In genomic region chr6:51398064-51398740, GRCh38 we compare ENCODE assay signal across 10 cellular contexts.
DNase-seq lines count a peak whose midpoint lies in the region; ATAC-seq and TF ChIP-seq lines count a peak whose summit lies in the region.
"Had no signal": no experiment of that assay in that cellular context is flagged by ENCODE, and none has a peak within 500 bp of the region (broad histone marks: within the 10 kb centered on the region; RNA-seq: fewer than 3 reads in every experiment).

No MANE protein-coding gene starts in this region.

- BruUV-seq in mammary epithelial cell (replicated peaks; lab: Mats Ljungman, UMichigan): no TSS peak

- DNase-seq in NCI-H1417 treated with DMSO at 0.1 percent for 48 hours (lab: John Stamatoyannopoulos, UW) (peak; percentile 32), mammary epithelial cell (peak; percentile 43), NCI-H82 (lab: John Stamatoyannopoulos, UW) (no peak), hippocampal formation (lab: John Stamatoyannopoulos, UW) (no peak), midbrain (lab: John Stamatoyannopoulos, UW) (no peak)
- DNase-seq in activated CD8-positive, alpha-beta T cell treated with anti-CD3 and anti-CD28 coated beads for 36 hours: no peak
- DNase-seq: EL, PC-9 had no signal

- H3K4me1 ChIP-seq in mammary epithelial cell (ENCODE audit: insufficient read depth, low read length): no peaks in the 10 kb centered on the region

- no peak overlapping the region for H3K9ac ChIP-seq in mammary epithelial cell (ENCODE audit: insufficient read depth, low read length)

- TF ChIP-seq CTCF in mammary epithelial cell (conservative IDR thresholded peaks at IDR 0.05 in 1 of 2, IDR thresholded peaks at IDR 0.05 in 1 of 2; ENCODE audit: extremely low read depth in 1 of 2, insufficient read depth in 1 of 2, low read depth in 1 of 2, low read length in 2 of 2): no peak
- no peak for TF ChIP-seq CTCF in activated CD8-positive, alpha-beta T cell treated with anti-CD3 and anti-CD28 coated beads for 36 hours (IDR thresholded peaks at IDR 0.05)

- no peak overlapping the region for H3K27ac Mint-ChIP-seq in activated CD8-positive, alpha-beta T cell treated with anti-CD3 and anti-CD28 coated beads for 36 hours

- H3K27me3 ChIP-seq in mammary epithelial cell (ENCODE audit: insufficient read depth, low read length): no peaks in the 10 kb centered on the region

- in situ Hi-C loops in mammary epithelial cell (cut with MboI; ENCODE audit: low sequenced_read_pairs in 2 of 2): no loop called here

- no peaks in the 10 kb centered on the region for H3K79me2 ChIP-seq in mammary epithelial cell (ENCODE audit: insufficient read depth, low read length)

- no peaks in the 10 kb centered on the region for H3K9me3 ChIP-seq in mammary epithelial cell (replicated peaks; ENCODE audit: insufficient read depth, low read length)

- 33% methylated on average over 5 of the region's 5 CpGs for WGBS in mammary epithelial cell (ENCODE audit: low coverage, missing lambda C conversion rate)

- H2AFZ ChIP-seq in mammary epithelial cell (ENCODE audit: low read depth, low read length): no peak overlapping the region
- H2AFZ ChIP-seq: PC-9 had no signal

- peak; percentile 74 for ATAC-seq in GM18858 (IDR thresholded peaks at IDR 0.05; ENCODE audit: unreplicated experiment)
- peak; percentile 36 for ATAC-seq in HG02678 (IDR thresholded peaks at IDR 0.05; ENCODE audit: unreplicated experiment)
- no peak for ATAC-seq in activated CD8-positive, alpha-beta T cell treated with anti-CD3 and anti-CD28 coated beads for 36 hours

- H4K20me1 ChIP-seq in mammary epithelial cell (ENCODE audit: insufficient read depth, low read length): no peaks in the 10 kb centered on the region

- H3K36me3 Mint-ChIP-seq in activated CD8-positive, alpha-beta T cell treated with anti-CD3 and anti-CD28 coated beads for 36 hours (ENCODE audit: low read depth): no peaks in the 10 kb centered on the region

- H3K4me2 ChIP-seq in mammary epithelial cell (ENCODE audit: insufficient read depth, low read depth, low read length): no peak overlapping the region
- H3K4me2 ChIP-seq: PC-9 had no signal

- intact Hi-C loops in mammary epithelial cell (cut with micrococcal nuclease): no loop called here
- intact Hi-C loops in activated CD8-positive, alpha-beta T cell treated with anti-CD3 and anti-CD28 coated beads for 36 hours (cut with micrococcal nuclease): no loop called here

- no peak overlapping the region for H3K27ac ChIP-seq in mammary epithelial cell (ENCODE audit: insufficient read depth, low read depth, low read length)
- H3K27ac ChIP-seq: PC-9 had no signal

- no peaks in the 10 kb centered on the region for H3K4me1 Mint-ChIP-seq in activated CD8-positive, alpha-beta T cell treated with anti-CD3 and anti-CD28 coated beads for 36 hours (ENCODE audit: low read depth)

- H3K27me3 Mint-ChIP-seq in activated CD8-positive, alpha-beta T cell treated with anti-CD3 and anti-CD28 coated beads for 36 hours: no peaks in the 10 kb centered on the region

- dilution Hi-C loops in mammary epithelial cell (cut with HindIII; ENCODE audit: low sequenced_read_pairs): no loop called here

- no peak overlapping the region for H3K4me3 ChIP-seq in mammary epithelial cell (replicated peaks in 1 of 3; ENCODE audit: insufficient read depth in 1 of 3, low read depth in 2 of 3, low read length in 3 of 3)
- H3K4me3 ChIP-seq: PC-9 had no signal

- H3K36me3 ChIP-seq in mammary epithelial cell (ENCODE audit: insufficient read depth, low read length): no peaks in the 10 kb centered on the region

- POLR2A ChIA-PET in activated CD8-positive, alpha-beta T cell treated with anti-CD3 and anti-CD28 coated beads for 36 hours (lab: Charles Lee): no interaction called here

- CTCF ChIA-PET in mammary epithelial cell (lab: Charles Lee; ENCODE audit: low non-redundant PET): no interaction called here
- CTCF ChIA-PET in activated CD8-positive, alpha-beta T cell treated with anti-CD3 and anti-CD28 coated beads for 36 hours (lab: Charles Lee): no interaction called here

- peaks cover 3% of the 10 kb centered on the region for H3K9me3 Mint-ChIP-seq in activated CD8-positive, alpha-beta T cell treated with anti-CD3 and anti-CD28 coated beads for 36 hours

- no peak overlapping the region for H3K4me3 Mint-ChIP-seq in activated CD8-positive, alpha-beta T cell treated with anti-CD3 and anti-CD28 coated beads for 36 hours

Comparison
In these comparisons a context has a peak if more than half of its experiments do, and no peak if none do; other contexts are left out.
1. DNase-seq: peak in NCI-H1417 treated with DMSO at 0.1 percent for 48 hours (single experiment) and mammary epithelial cell (single experiment); none in NCI-H82 (single experiment), hippocampal formation (0 of 2), midbrain (single experiment) and activated CD8-positive, alpha-beta T cell treated with anti-CD3 and anti-CD28 coated beads for 36 hours (single experiment).